17 cellular contexts compared by ENCODE assay signal in the genomic region with DNA sequence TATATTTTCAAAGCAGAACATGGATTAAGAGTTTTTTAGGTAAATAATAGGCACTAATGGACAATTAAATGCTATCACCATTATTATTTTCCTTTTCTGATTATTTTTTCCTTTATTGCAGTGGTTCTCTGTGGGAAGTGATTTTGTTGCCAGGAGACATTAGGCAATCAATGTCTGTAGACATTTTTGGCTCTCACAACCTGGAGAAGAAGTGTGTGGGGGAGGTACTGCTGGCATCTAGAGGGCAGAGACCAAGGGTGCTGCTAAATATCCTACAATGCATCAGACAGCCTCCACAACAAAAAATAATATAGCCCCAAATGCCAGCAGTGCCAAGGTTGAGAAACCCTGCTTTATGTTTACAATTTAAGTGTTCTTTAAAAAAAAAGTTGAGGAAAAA. TPM values are rescaled to one million over a fixed set of nuclear protein-coding genes. Genes with fewer than 3 reads are reported as not detected.
DNase-seq lines count a peak whose midpoint lies in the region; ATAC-seq, FAIRE-seq and TF ChIP-seq lines count a peak whose summit lies in the region.
"Had no signal": no experiment of that assay in that cellular context is flagged by ENCODE, and none has a peak within 500 bp of the region (broad histone marks: within the 10 kb centered on the region; RNA-seq: fewer than 3 reads in every experiment).

No MANE protein-coding gene starts in this region.

- H3K27me3 Mint-ChIP-seq in astrocyte (ENCODE audit: low read depth, unreplicated experiment), result no peaks in the 10 kb centered on the region

- H3K4me2 ChIP-seq in astrocyte (ENCODE audit: low read length), result no peak overlapping the region
- H3K4me2 ChIP-seq: KMS-11 had no signal

- no peak overlapping the region for H3K27ac Mint-ChIP-seq in astrocyte (ENCODE audit: unreplicated experiment)

- FAIRE-seq in astrocyte (lab: Jason Lieb, UNC), result no peak
- FAIRE-seq: H54 had no signal

- intact Hi-C loops in Right ventricle myocardium superior (cut with DNase I) (no loop called here), psoas muscle (cut with DNase I) (loop anchor here (10.0 kb wide), 1 partner anchor 654 kb away; the partner anchor contains the start of gene TNFAIP3 (in 2 of the 2))

- ATAC-seq in Right ventricle myocardium superior (ENCODE audit: poor library complexity) (peak; percentile 84), psoas muscle (peak; percentile 48 to 86 (median 83)), GM19035 (IDR thresholded peaks at IDR 0.05; ENCODE audit: unreplicated experiment) (no peak), GM21717 (IDR thresholded peaks at IDR 0.05; ENCODE audit: unreplicated experiment) (no peak), HG02973 (IDR thresholded peaks at IDR 0.05; ENCODE audit: unreplicated experiment) (no peak)
- ATAC-seq: SK-N-SH treated with all-trans-retinoic acid at 6 μM for 48 hours had no signal

- no peak overlapping the region for H2AFZ ChIP-seq in astrocyte (ENCODE audit: low read depth, low read length)

- H3K36me3 ChIP-seq in astrocyte (ENCODE audit: insufficient read depth, low read length) (peaks cover 4% of the 10 kb centered on the region), psoas muscle (ENCODE audit: insufficient read depth in 1 of 2, low read depth in 1 of 2) (peaks cover 0 to 5% of the 10 kb centered on the region in 2 donors)

- H3K4me1 Mint-ChIP-seq in astrocyte (ENCODE audit: low read depth, unreplicated experiment), result peaks cover 7% of the 10 kb centered on the region

- no peak overlapping the region for H3K9ac ChIP-seq in astrocyte (ENCODE audit: low read length)
- H3K9ac ChIP-seq: BLaER1 treated with 17β-estradiol and CSF1 and Interleukin-3, amounts not matched to agents 10 nM and 100 nM; KMS-11 had no signal

- no peaks in the 10 kb centered on the region for H3K9me3 ChIP-seq in astrocyte (ENCODE audit: insufficient read depth, low read depth, low read length)
- no peaks in the 10 kb centered on the region for H3K9me3 ChIP-seq in psoas muscle

- peaks cover 90% of the 10 kb centered on the region for H3K79me2 ChIP-seq in astrocyte (ENCODE audit: insufficient read depth, low read length)

- H4K20me1 ChIP-seq in astrocyte (ENCODE audit: insufficient read depth, low read length), result peaks cover 54% of the 10 kb centered on the region

- TF ChIP-seq CTCF in astrocyte (IDR thresholded peaks at IDR 0.05; ENCODE audit: insufficient read depth, low read depth, low read length), result no peak
- TF ChIP-seq CTCF in psoas muscle (IDR thresholded peaks at IDR 0.05), result no peak

- H3K27ac ChIP-seq in astrocyte (ENCODE audit: low read depth, low read length), result no peak overlapping the region
- H3K27ac ChIP-seq in psoas muscle, result no peak overlapping the region
- H3K27ac ChIP-seq: KMS-11 had no signal

- peak; percentile 25 for DNase-seq in GM03348 (ENCODE audit: low spot score)
- DNase-seq in astrocyte (ENCODE audit: low read depth), result peak; percentile 20
- no peak for DNase-seq in Right ventricle myocardium superior
- no peak for DNase-seq in psoas muscle
- DNase-seq in effector CD8-positive, alpha-beta T cell (lab: John Stamatoyannopoulos, UW), result no peak
- DNase-seq: DND-41, substantia nigra had no signal

- H3K27me3 ChIP-seq in astrocyte (ENCODE audit: insufficient read depth, low read length), result no peaks in the 10 kb centered on the region
- no peaks in the 10 kb centered on the region for H3K27me3 ChIP-seq in psoas muscle (ENCODE audit: insufficient read depth in 3 of 3, low read length in 2 of 3)
- H3K27me3 ChIP-seq: BLaER1 treated with 17β-estradiol and CSF1 and Interleukin-3, amounts not matched to agents 10 nM and 100 nM had no signal

- H3K4me3 ChIP-seq in astrocyte (ENCODE audit: insufficient read depth, low read depth, low read length) (no peak overlapping the region), psoas muscle (no peak overlapping the region)
- H3K4me3 ChIP-seq: BLaER1 treated with 17β-estradiol and CSF1 and Interleukin-3, amounts not matched to agents 10 nM and 100 nM had no signal

- no peaks in the 10 kb centered on the region for H3K9me3 Mint-ChIP-seq in astrocyte (ENCODE audit: unreplicated experiment)

- H3K4me1 ChIP-seq in astrocyte (ENCODE audit: insufficient read depth, low read length), result no peaks in the 10 kb centered on the region
- H3K4me1 ChIP-seq in psoas muscle, result peaks cover 68% of the 10 kb centered on the region

- H3K36me3 Mint-ChIP-seq in astrocyte (ENCODE audit: low read depth, unreplicated experiment), result peaks cover 15% of the 10 kb centered on the region

- H3K4me3 Mint-ChIP-seq in astrocyte (ENCODE audit: unreplicated experiment), result no peak overlapping the region

RNA-seq across cellular contexts. Expression of gene IFNGR1, which starts 8.3 kb away (rescaled TPM):
- total RNA-seq in astrocyte (38.3 and 42.3 TPM in 2 replicates), Right ventricle myocardium superior (99.9 TPM), psoas muscle (10 to 100 TPM; 36.9 to 72.2 (median 51.6) TPM)
- polyA plus RNA-seq in psoas muscle, result 100 to 1,000 TPM in 1 of 3 donors, 10 to 100 TPM in 2; 43.1 to 122 (median 50.7) TPM

RNA-seq across cellular contexts. Expression of gene IL22RA2, which starts 37.5 kb away (rescaled TPM):
- not detected in 2 replicates for total RNA-seq in astrocyte
- not detected for total RNA-seq in Right ventricle myocardium superior
- total RNA-seq in psoas muscle, result not detected
- polyA plus RNA-seq in psoas muscle, result not detected
- total RNA-seq: chondrocyte, epithelial cell of proximal tubule, OCI-LY7 had no signal

Comparison
In these comparisons a context has a peak if more than half of its experiments do, and no peak if none do; other contexts are left out.
1. DNase-seq: peak in GM03348 (single experiment) and astrocyte (single experiment); none in Right ventricle myocardium superior (single experiment), psoas muscle (0 of 2) and effector CD8-positive, alpha-beta T cell (single experiment).
2. ATAC-seq: peak in Right ventricle myocardium superior (single experiment) and psoas muscle (4 of 4); none in GM19035 (single experiment), GM21717 (single experiment) and HG02973 (single experiment).